In genomic region chr21:38797470-38797869, GRCh38 we compare ENCODE assay signal across 1 cellular context.
TF ChIP-seq lines count a peak whose summit lies in the region.

No MANE protein-coding gene starts in this region.

TF ChIP-seq in HepG2, 621 proteins besides CTCF, POLR2A, EP300 and RAD21 (continued from another document and continues in another):
- TF ChIP-seq, protein P1, sequence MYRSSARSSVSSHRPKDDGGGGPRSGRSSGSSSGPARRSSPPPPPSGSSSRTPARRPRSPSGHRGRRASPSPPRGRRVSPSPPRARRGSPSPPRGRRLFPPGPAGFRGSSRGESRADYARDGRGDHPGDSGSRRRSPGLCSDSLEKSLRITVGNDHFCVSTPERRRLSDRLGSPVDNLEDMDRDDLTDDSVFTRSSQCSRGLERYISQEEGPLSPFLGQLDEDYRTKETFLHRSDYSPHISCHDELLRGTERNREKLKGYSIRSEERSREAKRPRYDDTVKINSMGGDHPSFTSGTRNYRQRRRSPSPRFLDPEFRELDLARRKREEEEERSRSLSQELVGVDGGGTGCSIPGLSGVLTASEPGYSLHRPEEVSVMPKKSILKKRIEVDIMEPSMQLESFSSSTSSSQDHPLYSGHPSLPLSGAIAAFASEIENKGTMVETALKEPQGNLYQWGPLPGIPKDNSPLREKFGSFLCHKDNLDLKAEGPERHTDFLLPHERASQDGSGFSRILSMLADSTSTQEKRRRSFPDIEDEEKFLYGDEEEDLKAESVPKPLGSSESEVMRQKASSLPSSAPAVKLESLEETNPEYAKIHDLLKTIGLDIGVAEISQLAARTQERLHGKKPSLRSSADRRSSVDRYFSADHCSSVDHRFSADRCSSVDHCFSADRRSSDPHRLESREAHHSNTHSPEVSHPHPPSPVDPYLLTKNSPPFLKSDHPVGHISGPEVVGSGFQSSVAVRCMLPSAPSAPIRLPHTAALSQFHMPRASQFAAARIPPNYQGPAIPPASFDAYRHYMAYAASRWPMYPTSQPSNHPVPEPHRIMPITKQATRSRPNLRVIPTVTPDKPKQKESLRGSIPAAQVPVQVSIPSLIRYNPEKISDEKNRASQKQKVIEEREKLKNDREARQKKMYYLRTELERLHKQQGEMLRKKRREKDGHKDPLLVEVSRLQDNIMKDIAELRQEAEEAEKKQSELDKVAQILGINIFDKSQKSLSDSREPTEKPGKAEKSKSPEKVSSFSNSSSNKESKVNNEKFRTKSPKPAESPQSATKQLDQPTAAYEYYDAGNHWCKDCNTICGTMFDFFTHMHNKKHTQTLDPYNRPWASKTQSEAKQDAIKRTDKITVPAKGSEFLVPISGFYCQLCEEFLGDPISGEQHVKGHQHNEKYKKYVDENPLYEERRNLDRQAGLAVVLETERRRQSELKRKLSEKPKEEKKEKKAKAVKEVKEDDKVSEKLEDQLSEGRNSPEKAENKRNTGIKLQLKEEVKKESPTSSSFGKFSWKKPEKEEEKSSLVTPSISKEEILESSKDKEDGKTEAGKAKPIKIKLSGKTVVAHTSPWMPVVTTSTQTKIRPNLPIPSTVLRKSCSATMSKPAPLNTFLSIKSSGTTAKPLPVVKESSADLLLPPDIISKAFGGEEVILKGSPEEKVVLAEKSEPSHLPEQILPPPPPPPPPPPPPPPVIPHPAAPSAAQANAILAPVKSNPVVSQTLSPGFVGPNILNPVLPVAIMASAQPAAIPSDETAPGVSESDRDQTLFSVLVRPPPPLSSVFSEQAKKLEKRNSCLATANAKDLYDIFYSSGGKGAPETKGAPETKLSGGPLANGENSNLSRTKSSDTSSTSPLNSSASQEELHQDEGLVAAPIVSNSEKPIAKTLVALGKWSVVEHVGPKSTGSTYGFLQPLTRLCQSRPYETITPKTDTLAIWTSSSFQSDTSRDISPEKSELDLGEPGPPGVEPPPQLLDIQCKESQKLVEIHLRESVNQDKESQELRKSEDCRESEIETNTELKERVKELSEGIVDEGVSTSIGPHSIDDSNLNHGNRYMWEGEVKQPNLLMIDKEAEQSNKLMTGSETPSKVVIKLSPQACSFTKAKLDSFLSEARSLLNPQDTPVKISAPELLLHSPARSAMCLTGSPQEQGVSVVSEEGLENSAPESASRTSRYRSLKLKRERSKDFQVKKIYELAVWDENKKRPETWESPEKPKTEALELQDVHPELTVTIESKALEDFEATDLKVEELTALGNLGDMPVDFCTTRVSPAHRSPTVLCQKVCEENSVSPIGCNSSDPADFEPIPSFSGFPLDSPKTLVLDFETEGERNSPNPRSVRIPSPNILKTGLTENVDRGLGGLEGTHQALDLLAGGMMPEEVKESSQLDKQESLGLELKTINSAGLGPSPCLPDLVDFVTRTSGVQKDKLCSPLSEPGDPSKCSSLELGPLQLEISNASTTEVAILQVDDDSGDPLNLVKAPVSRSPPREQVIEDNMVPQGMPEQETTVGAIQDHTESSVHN (CRISPR knock-in tag; IDR thresholded peaks at IDR 0.05): no peak
- TF ChIP-seq, protein P2, sequence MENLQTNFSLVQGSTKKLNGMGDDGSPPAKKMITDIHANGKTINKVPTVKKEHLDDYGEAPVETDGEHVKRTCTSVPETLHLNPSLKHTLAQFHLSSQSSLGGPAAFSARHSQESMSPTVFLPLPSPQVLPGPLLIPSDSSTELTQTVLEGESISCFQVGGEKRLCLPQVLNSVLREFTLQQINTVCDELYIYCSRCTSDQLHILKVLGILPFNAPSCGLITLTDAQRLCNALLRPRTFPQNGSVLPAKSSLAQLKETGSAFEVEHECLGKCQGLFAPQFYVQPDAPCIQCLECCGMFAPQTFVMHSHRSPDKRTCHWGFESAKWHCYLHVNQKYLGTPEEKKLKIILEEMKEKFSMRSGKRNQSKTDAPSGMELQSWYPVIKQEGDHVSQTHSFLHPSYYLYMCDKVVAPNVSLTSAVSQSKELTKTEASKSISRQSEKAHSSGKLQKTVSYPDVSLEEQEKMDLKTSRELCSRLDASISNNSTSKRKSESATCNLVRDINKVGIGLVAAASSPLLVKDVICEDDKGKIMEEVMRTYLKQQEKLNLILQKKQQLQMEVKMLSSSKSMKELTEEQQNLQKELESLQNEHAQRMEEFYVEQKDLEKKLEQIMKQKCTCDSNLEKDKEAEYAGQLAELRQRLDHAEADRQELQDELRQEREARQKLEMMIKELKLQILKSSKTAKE (CRISPR knock-in tag; IDR thresholded peaks at IDR 0.05; ENCODE audit: borderline replicate concordance): peak; percentile 30; the same call in 1 of the 2 replicates
- TF ChIP-seq, protein P3, sequence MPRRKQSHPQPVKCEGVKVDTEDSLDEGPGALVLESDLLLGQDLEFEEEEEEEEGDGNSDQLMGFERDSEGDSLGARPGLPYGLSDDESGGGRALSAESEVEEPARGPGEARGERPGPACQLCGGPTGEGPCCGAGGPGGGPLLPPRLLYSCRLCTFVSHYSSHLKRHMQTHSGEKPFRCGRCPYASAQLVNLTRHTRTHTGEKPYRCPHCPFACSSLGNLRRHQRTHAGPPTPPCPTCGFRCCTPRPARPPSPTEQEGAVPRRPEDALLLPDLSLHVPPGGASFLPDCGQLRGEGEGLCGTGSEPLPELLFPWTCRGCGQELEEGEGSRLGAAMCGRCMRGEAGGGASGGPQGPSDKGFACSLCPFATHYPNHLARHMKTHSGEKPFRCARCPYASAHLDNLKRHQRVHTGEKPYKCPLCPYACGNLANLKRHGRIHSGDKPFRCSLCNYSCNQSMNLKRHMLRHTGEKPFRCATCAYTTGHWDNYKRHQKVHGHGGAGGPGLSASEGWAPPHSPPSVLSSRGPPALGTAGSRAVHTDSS (CRISPR knock-in tag; conservative IDR thresholded peaks at IDR 0.05): no peak
- TF ChIP-seq ZNF335 (CRISPR knock-in tag; IDR thresholded peaks at IDR 0.05) (0 out of 2 replicates have a peak, but pooled peaks have one; percentile 40), MTA3 (CRISPR knock-in tag; IDR thresholded peaks at IDR 0.05) (no peak), ZNF446 (CRISPR knock-in tag; IDR thresholded peaks at IDR 0.05) (no peak), ZNF263 (CRISPR knock-in tag; IDR thresholded peaks at IDR 0.05) (peak; percentile 39; the same call in 1 of the 2 replicates), JUNB (CRISPR knock-in tag; IDR thresholded peaks at IDR 0.05; ENCODE audit: borderline replicate concordance) (no peak), ZNF10 (CRISPR knock-in tag; IDR thresholded peaks at IDR 0.05; ENCODE audit: borderline replicate concordance, low read depth) (no peak), E2F5 (CRISPR knock-in tag; conservative IDR thresholded peaks at IDR 0.05) (no peak), SIX4 (CRISPR knock-in tag; IDR thresholded peaks at IDR 0.05) (0 out of 2 replicates have a peak, but pooled peaks have one; percentile 20), DRAP1 (CRISPR knock-in tag; IDR thresholded peaks at IDR 0.05) (peak; percentile 51; the same call in 1 of the 2 replicates), HMG20A (CRISPR knock-in tag; IDR thresholded peaks at IDR 0.05; ENCODE audit: borderline replicate concordance) (peak; percentile 18; the same call in 1 of the 2 replicates), SALL2 (CRISPR knock-in tag; IDR thresholded peaks at IDR 0.05) (no peak), HHEX (CRISPR knock-in tag; IDR thresholded peaks at IDR 0.05) (no peak), KMT2B (CRISPR knock-in tag; IDR thresholded peaks at IDR 0.05) (no peak; the same call in 1 of the 2 replicates), ZNF317 (CRISPR knock-in tag; IDR thresholded peaks at IDR 0.05) (peak; percentile 70; the same call in 1 of the 2 replicates), ZNF274 (CRISPR knock-in tag; IDR thresholded peaks at IDR 0.05) (0 out of 2 replicates have a peak, but pooled peaks have one; percentile 48), XRCC5 (optimal IDR thresholded peaks at IDR 0.05; ENCODE audit: low read length) (peak; percentile 43), CHD4 (IDR thresholded peaks at IDR 0.05; ENCODE audit: borderline replicate concordance, low read length) (no peak), ZKSCAN1 (IDR thresholded peaks at IDR 0.05; ENCODE audit: low read length) (no peak), NR0B2 (CRISPR knock-in tag; IDR thresholded peaks at IDR 0.05) (no peak), GATA4 (IDR thresholded peaks at IDR 0.05; ENCODE audit: borderline replicate concordance, low read depth) (no peak), HNF4A (CRISPR knock-in tag; IDR thresholded peaks at IDR 0.05) (peak; percentile 43; the same call in 1 of the 2 replicates), KDM3A (CRISPR knock-in tag; IDR thresholded peaks at IDR 0.05; ENCODE audit: low read depth) (no peak), CBFB (CRISPR knock-in tag; IDR thresholded peaks at IDR 0.05) (no peak), HNRNPK (IDR thresholded peaks at IDR 0.05; ENCODE audit: low read depth, low read length, poor library complexity, severe bottlenecking) (no peak), RFXAP (CRISPR knock-in tag; IDR thresholded peaks at IDR 0.05; ENCODE audit: borderline replicate concordance) (0 out of 2 replicates have a peak, but pooled peaks have one; percentile 25), ZNF18 (CRISPR knock-in tag; IDR thresholded peaks at IDR 0.05; ENCODE audit: insufficient replicate concordance) (no peak), ZFP37 (CRISPR knock-in tag; IDR thresholded peaks at IDR 0.05; ENCODE audit: borderline replicate concordance) (no peak), SMARCE1 (IDR thresholded peaks at IDR 0.05; ENCODE audit: borderline replicate concordance) (no peak), SP2 (CRISPR knock-in tag; IDR thresholded peaks at IDR 0.05) (no peak), ZNF724P (CRISPR knock-in tag; IDR thresholded peaks at IDR 0.05; ENCODE audit: borderline replicate concordance) (no peak), BCL6 (CRISPR knock-in tag; IDR thresholded peaks at IDR 0.05) (peak; percentile 49; the same call in 1 of the 2 replicates), GTF2F1 (IDR thresholded peaks at IDR 0.05; ENCODE audit: low read length) (no peak)
- TF ChIP-seq, protein P4, sequence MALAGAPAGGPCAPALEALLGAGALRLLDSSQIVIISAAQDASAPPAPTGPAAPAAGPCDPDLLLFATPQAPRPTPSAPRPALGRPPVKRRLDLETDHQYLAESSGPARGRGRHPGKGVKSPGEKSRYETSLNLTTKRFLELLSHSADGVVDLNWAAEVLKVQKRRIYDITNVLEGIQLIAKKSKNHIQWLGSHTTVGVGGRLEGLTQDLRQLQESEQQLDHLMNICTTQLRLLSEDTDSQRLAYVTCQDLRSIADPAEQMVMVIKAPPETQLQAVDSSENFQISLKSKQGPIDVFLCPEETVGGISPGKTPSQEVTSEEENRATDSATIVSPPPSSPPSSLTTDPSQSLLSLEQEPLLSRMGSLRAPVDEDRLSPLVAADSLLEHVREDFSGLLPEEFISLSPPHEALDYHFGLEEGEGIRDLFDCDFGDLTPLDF (CRISPR knock-in tag; IDR thresholded peaks at IDR 0.05): no peak
- TF ChIP-seq, protein P5, sequence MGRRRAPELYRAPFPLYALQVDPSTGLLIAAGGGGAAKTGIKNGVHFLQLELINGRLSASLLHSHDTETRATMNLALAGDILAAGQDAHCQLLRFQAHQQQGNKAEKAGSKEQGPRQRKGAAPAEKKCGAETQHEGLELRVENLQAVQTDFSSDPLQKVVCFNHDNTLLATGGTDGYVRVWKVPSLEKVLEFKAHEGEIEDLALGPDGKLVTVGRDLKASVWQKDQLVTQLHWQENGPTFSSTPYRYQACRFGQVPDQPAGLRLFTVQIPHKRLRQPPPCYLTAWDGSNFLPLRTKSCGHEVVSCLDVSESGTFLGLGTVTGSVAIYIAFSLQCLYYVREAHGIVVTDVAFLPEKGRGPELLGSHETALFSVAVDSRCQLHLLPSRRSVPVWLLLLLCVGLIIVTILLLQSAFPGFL (CRISPR knock-in tag; IDR thresholded peaks at IDR 0.05): no peak
- TF ChIP-seq, protein P6, sequence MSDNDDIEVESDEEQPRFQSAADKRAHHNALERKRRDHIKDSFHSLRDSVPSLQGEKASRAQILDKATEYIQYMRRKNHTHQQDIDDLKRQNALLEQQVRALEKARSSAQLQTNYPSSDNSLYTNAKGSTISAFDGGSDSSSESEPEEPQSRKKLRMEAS (IDR thresholded peaks at IDR 0.05): peak; percentile 53
